ENCODE assay signal across 1 cellular context in the genomic region with DNA sequence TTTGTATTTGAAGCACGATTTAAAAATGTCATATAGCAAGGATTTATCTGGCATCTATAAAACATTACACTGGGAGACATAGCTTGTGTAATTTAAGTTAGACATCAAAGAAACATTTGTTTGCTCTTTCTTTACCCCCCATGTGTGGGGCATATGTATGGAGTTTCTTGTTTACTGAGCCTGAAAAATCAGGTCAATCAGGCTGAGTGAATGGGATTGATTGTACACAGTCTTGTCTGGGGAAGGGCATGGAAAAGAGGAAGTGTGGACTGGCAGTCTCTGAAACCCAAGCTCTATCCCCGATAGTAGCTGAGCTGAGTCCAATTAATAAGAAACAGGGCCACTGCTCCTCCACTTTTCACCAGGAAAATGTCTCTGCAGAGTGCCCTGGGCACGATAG.
TF ChIP-seq lines count a peak whose summit lies in the region.

No MANE protein-coding gene starts in this region.

TF ChIP-seq in HepG2, 621 proteins besides CTCF, POLR2A, EP300 and RAD21 (continued from another document and continues in another):
- TF ChIP-seq, protein P1, sequence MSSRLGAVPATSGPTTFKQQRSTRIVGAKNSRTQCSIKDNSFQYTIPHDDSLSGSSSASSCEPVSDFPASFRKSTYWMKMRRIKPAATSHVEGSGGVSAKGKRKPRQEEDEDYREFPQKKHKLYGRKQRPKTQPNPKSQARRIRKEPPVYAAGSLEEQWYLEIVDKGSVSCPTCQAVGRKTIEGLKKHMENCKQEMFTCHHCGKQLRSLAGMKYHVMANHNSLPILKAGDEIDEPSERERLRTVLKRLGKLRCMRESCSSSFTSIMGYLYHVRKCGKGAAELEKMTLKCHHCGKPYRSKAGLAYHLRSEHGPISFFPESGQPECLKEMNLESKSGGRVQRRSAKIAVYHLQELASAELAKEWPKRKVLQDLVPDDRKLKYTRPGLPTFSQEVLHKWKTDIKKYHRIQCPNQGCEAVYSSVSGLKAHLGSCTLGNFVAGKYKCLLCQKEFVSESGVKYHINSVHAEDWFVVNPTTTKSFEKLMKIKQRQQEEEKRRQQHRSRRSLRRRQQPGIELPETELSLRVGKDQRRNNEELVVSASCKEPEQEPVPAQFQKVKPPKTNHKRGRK (CRISPR knock-in tag; IDR thresholded peaks at IDR 0.05) = no peak
- TF ChIP-seq JUNB (CRISPR knock-in tag; IDR thresholded peaks at IDR 0.05; ENCODE audit: borderline replicate concordance) = no peak
- TF ChIP-seq RXRB (CRISPR knock-in tag; IDR thresholded peaks at IDR 0.05; ENCODE audit: borderline replicate concordance) = peak; percentile 63; the same call in 1 of the 2 replicates
- TF ChIP-seq MIXL1 (CRISPR knock-in tag; IDR thresholded peaks at IDR 0.05) = 0 out of 2 replicates have a peak, but pooled peaks have one; percentile 23
- TF ChIP-seq, protein P2, sequence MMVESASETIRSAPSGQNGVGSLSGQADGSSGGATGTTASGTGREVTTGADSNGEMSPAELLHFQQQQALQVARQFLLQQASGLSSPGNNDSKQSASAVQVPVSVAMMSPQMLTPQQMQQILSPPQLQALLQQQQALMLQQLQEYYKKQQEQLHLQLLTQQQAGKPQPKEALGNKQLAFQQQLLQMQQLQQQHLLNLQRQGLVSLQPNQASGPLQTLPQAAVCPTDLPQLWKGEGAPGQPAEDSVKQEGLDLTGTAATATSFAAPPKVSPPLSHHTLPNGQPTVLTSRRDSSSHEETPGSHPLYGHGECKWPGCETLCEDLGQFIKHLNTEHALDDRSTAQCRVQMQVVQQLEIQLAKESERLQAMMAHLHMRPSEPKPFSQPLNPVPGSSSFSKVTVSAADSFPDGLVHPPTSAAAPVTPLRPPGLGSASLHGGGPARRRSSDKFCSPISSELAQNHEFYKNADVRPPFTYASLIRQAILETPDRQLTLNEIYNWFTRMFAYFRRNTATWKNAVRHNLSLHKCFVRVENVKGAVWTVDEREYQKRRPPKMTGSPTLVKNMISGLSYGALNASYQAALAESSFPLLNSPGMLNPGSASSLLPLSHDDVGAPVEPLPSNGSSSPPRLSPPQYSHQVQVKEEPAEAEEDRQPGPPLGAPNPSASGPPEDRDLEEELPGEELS (CRISPR knock-in tag; IDR thresholded peaks at IDR 0.05) = peak; percentile 71
- no peak for TF ChIP-seq AHR (CRISPR knock-in tag; IDR thresholded peaks at IDR 0.05)
- TF ChIP-seq SOX5 (CRISPR knock-in tag; IDR thresholded peaks at IDR 0.05; ENCODE audit: borderline replicate concordance) = peak; percentile 60; the same call in 1 of the 2 replicates
- no peak for TF ChIP-seq HOXA9 (CRISPR knock-in tag; IDR thresholded peaks at IDR 0.05; ENCODE audit: borderline replicate concordance)
- TF ChIP-seq ZMYM4 (CRISPR knock-in tag; IDR thresholded peaks at IDR 0.05) = no peak
- TF ChIP-seq ZNF550 (CRISPR knock-in tag; IDR thresholded peaks at IDR 0.05; ENCODE audit: borderline replicate concordance) = no peak
- no peak for TF ChIP-seq CHCHD3 (CRISPR knock-in tag; IDR thresholded peaks at IDR 0.05)
- TF ChIP-seq, protein P3, sequence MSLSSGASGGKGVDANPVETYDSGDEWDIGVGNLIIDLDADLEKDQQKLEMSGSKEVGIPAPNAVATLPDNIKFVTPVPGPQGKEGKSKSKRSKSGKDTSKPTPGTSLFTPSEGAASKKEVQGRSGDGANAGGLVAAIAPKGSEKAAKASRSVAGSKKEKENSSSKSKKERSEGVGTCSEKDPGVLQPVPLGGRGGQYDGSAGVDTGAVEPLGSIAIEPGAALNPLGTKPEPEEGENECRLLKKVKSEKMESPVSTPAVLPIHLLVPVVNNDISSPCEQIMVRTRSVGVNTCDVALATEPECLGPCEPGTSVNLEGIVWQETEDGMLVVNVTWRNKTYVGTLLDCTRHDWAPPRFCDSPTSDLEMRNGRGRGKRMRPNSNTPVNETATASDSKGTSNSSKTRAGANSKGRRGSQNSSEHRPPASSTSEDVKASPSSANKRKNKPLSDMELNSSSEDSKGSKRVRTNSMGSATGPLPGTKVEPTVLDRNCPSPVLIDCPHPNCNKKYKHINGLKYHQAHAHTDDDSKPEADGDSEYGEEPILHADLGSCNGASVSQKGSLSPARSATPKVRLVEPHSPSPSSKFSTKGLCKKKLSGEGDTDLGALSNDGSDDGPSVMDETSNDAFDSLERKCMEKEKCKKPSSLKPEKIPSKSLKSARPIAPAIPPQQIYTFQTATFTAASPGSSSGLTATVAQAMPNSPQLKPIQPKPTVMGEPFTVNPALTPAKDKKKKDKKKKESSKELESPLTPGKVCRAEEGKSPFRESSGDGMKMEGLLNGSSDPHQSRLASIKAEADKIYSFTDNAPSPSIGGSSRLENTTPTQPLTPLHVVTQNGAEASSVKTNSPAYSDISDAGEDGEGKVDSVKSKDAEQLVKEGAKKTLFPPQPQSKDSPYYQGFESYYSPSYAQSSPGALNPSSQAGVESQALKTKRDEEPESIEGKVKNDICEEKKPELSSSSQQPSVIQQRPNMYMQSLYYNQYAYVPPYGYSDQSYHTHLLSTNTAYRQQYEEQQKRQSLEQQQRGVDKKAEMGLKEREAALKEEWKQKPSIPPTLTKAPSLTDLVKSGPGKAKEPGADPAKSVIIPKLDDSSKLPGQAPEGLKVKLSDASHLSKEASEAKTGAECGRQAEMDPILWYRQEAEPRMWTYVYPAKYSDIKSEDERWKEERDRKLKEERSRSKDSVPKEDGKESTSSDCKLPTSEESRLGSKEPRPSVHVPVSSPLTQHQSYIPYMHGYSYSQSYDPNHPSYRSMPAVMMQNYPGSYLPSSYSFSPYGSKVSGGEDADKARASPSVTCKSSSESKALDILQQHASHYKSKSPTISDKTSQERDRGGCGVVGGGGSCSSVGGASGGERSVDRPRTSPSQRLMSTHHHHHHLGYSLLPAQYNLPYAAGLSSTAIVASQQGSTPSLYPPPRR (CRISPR knock-in tag; IDR thresholded peaks at IDR 0.05; ENCODE audit: borderline replicate concordance) = 0 out of 2 replicates have a peak, but pooled peaks have one; percentile 38
- TF ChIP-seq CCAR2 (optimal IDR thresholded peaks at IDR 0.05; ENCODE audit: low read depth, low read length) = no peak
- TF ChIP-seq ZNF569 (CRISPR knock-in tag; IDR thresholded peaks at IDR 0.05; ENCODE audit: borderline replicate concordance) = no peak
- no peak for TF ChIP-seq STAG1 (CRISPR knock-in tag; IDR thresholded peaks at IDR 0.05)
- TF ChIP-seq DPF2 (CRISPR knock-in tag; IDR thresholded peaks at IDR 0.05; ENCODE audit: borderline replicate concordance, low read depth) = no peak
- TF ChIP-seq NR2C2 (CRISPR knock-in tag; IDR thresholded peaks at IDR 0.05; ENCODE audit: borderline replicate concordance) = no peak
- TF ChIP-seq HOXA7 (CRISPR knock-in tag; IDR thresholded peaks at IDR 0.05) = no peak
- no peak for TF ChIP-seq ESRRA (CRISPR knock-in tag; IDR thresholded peaks at IDR 0.05; ENCODE audit: low read depth)
- TF ChIP-seq DNMT3B (CRISPR knock-in tag; conservative IDR thresholded peaks at IDR 0.05) = no peak
- no peak for TF ChIP-seq SYNCRIP (IDR thresholded peaks at IDR 0.05; ENCODE audit: insufficient read depth, low read depth, low read length)
- TF ChIP-seq, protein P4, sequence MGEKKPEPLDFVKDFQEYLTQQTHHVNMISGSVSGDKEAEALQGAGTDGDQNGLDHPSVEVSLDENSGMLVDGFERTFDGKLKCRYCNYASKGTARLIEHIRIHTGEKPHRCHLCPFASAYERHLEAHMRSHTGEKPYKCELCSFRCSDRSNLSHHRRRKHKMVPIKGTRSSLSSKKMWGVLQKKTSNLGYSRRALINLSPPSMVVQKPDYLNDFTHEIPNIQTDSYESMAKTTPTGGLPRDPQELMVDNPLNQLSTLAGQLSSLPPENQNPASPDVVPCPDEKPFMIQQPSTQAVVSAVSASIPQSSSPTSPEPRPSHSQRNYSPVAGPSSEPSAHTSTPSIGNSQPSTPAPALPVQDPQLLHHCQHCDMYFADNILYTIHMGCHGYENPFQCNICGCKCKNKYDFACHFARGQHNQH (CRISPR knock-in tag; IDR thresholded peaks at IDR 0.05) = no peak
- TF ChIP-seq ARNT2 (CRISPR knock-in tag; IDR thresholded peaks at IDR 0.05; ENCODE audit: low read depth) = no peak
- TF ChIP-seq RARA (CRISPR knock-in tag; IDR thresholded peaks at IDR 0.05) = peak; percentile 50; the same call in 1 of the 2 replicates
- TF ChIP-seq GTF3A (CRISPR knock-in tag; conservative IDR thresholded peaks at IDR 0.05) = no peak
- TF ChIP-seq KDM5B (CRISPR knock-in tag; IDR thresholded peaks at IDR 0.05; ENCODE audit: borderline replicate concordance) = no peak
- TF ChIP-seq SOX13 (IDR thresholded peaks at IDR 0.05) = no peak
- TF ChIP-seq SOX13 (CRISPR knock-in tag; conservative IDR thresholded peaks at IDR 0.05 in 1 of 2, IDR thresholded peaks at IDR 0.05 in 1 of 2) = peak in 1 of 2 experiments; percentile 56; a peak in 1 of 4 replicates
- TF ChIP-seq TBP (CRISPR knock-in tag; IDR thresholded peaks at IDR 0.05) = no peak
- TF ChIP-seq ZNF761 (CRISPR knock-in tag; conservative IDR thresholded peaks at IDR 0.05) = no peak
- TF ChIP-seq, protein P5, sequence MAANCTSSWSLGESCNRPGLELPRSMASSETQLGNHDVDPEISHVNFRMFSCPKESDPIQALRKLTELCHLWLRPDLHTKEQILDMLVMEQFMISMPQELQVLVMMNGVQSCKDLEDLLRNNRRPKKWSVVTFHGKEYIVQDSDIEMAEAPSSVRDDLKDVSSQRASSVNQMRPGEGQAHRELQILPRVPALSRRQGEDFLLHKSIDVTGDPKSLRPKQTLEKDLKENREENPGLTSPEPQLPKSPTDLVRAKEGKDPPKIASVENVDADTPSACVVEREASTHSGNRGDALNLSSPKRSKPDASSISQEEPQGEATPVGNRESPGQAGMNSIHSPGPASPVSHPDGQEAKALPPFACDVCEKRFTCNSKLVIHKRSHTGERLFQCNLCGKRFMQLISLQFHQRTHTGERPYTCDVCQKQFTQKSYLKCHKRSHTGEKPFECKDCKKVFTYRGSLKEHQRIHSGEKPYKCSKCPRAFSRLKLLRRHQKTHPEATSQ (CRISPR knock-in tag; IDR thresholded peaks at IDR 0.05; ENCODE audit: borderline replicate concordance) = no peak
- TF ChIP-seq, protein P6, sequence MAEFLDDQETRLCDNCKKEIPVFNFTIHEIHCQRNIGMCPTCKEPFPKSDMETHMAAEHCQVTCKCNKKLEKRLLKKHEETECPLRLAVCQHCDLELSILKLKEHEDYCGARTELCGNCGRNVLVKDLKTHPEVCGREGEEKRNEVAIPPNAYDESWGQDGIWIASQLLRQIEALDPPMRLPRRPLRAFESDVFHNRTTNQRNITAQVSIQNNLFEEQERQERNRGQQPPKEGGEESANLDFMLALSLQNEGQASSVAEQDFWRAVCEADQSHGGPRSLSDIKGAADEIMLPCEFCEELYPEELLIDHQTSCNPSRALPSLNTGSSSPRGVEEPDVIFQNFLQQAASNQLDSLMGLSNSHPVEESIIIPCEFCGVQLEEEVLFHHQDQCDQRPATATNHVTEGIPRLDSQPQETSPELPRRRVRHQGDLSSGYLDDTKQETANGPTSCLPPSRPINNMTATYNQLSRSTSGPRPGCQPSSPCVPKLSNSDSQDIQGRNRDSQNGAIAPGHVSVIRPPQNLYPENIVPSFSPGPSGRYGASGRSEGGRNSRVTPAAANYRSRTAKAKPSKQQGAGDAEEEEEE (CRISPR knock-in tag; IDR thresholded peaks at IDR 0.05; ENCODE audit: borderline replicate concordance) = no peak
- 0 out of 2 replicates have a peak, but pooled peaks have one; percentile 31 for TF ChIP-seq SIN3A (IDR thresholded peaks at IDR 0.05; ENCODE audit: borderline replicate concordance, low read depth, low read length)
- no peak for TF ChIP-seq ZNF772 (CRISPR knock-in tag; IDR thresholded peaks at IDR 0.05)
- TF ChIP-seq ZNF777 (CRISPR knock-in tag; IDR thresholded peaks at IDR 0.05) = no peak
- TF ChIP-seq ZNF451 (CRISPR knock-in tag; IDR thresholded peaks at IDR 0.05) = no peak
- TF ChIP-seq ZSCAN20 (CRISPR knock-in tag; IDR thresholded peaks at IDR 0.05; ENCODE audit: borderline replicate concordance) = no peak
- TF ChIP-seq TAF1 (CRISPR knock-in tag; IDR thresholded peaks at IDR 0.05) = no peak
- no peak for TF ChIP-seq ZNF605 (CRISPR knock-in tag; IDR thresholded peaks at IDR 0.05)
- TF ChIP-seq SOX6 (IDR thresholded peaks at IDR 0.05) = no peak
- peak; percentile 49 for TF ChIP-seq SOX6 (CRISPR knock-in tag; IDR thresholded peaks at IDR 0.05)
- TF ChIP-seq, protein P7, sequence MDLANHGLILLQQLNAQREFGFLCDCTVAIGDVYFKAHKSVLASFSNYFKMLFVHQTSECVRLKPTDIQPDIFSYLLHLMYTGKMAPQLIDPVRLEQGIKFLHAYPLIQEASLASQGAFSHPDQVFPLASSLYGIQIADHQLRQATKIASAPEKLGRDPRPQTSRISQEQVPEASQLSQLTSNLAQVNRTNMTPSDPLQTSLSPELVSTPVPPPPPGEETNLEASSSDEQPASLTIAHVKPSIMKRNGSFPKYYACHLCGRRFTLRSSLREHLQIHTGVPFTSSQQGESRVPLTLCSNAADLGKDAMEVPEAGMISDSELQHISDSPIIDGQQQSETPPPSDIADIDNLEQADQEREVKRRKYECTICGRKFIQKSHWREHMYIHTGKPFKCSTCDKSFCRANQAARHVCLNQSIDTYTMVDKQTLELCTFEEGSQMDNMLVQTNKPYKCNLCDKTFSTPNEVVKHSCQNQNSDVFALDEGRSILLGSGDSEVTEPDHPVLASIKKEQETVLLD (CRISPR knock-in tag; IDR thresholded peaks at IDR 0.05; ENCODE audit: low read depth) = no peak
- TF ChIP-seq, protein P8, sequence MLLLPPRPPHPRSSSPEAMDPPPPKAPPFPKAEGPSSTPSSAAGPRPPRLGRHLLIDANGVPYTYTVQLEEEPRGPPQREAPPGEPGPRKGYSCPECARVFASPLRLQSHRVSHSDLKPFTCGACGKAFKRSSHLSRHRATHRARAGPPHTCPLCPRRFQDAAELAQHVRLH (CRISPR knock-in tag; IDR thresholded peaks at IDR 0.05; ENCODE audit: borderline replicate concordance, low read depth) = no peak
- TF ChIP-seq KDM5A (IDR thresholded peaks at IDR 0.05; ENCODE audit: borderline replicate concordance, low read length) = no peak
- no peak for TF ChIP-seq MYNN (CRISPR knock-in tag; IDR thresholded peaks at IDR 0.05; ENCODE audit: low read depth)
- no peak for TF ChIP-seq SP2 (CRISPR knock-in tag; IDR thresholded peaks at IDR 0.05)
- no peak for TF ChIP-seq ZNF20 (CRISPR knock-in tag; IDR thresholded peaks at IDR 0.05)
- TF ChIP-seq CREB1 (IDR thresholded peaks at IDR 0.05) = no peak
- TF ChIP-seq CREB1 (CRISPR knock-in tag; IDR thresholded peaks at IDR 0.05) = peak; percentile 32; the same call in 1 of the 2 replicates
- no peak for TF ChIP-seq MEIS1 (CRISPR knock-in tag; IDR thresholded peaks at IDR 0.05; ENCODE audit: borderline replicate concordance)
- TF ChIP-seq BCL6 (CRISPR knock-in tag; IDR thresholded peaks at IDR 0.05) = peak; percentile 84
- no peak for TF ChIP-seq ZFP41 (CRISPR knock-in tag; IDR thresholded peaks at IDR 0.05; ENCODE audit: borderline replicate concordance)
- TF ChIP-seq, protein P9, sequence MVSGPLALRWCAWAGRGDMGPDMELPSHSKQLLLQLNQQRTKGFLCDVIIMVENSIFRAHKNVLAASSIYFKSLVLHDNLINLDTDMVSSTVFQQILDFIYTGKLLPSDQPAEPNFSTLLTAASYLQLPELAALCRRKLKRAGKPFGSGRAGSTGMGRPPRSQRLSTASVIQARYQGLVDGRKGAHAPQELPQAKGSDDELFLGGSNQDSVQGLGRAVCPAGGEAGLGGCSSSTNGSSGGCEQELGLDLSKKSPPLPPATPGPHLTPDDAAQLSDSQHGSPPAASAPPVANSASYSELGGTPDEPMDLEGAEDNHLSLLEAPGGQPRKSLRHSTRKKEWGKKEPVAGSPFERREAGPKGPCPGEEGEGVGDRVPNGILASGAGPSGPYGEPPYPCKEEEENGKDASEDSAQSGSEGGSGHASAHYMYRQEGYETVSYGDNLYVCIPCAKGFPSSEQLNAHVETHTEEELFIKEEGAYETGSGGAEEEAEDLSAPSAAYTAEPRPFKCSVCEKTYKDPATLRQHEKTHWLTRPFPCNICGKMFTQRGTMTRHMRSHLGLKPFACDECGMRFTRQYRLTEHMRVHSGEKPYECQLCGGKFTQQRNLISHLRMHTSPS (CRISPR knock-in tag; IDR thresholded peaks at IDR 0.05; ENCODE audit: low read depth) = no peak
- TF ChIP-seq BORCS8-MEF2B (CRISPR knock-in tag; IDR thresholded peaks at IDR 0.05) = no peak
